Comparison of ENCODE assay signal across 17 cellular contexts in genomic region chr5:42514759-42515158, GRCh38.
DNase-seq lines count a peak whose midpoint lies in the region; ATAC-seq, FAIRE-seq and TF ChIP-seq lines count a peak whose summit lies in the region.
"Had no signal": no experiment of that assay in that cellular context is flagged by ENCODE, and none has a peak within 500 bp of the region (broad histone marks: within the 10 kb centered on the region; RNA-seq: fewer than 3 reads in every experiment).

No MANE protein-coding gene starts in this region.

- no peak for ATAC-seq in GM18520 (IDR thresholded peaks at IDR 0.05; ENCODE audit: unreplicated experiment)
- ATAC-seq in sciatic nerve, result no peak
- ATAC-seq: activated CD4-positive, alpha-beta T cell treated with anti-CD3 and anti-CD28 coated beads for 36 hours had no signal

- H3K4me3 ChIP-seq in H1 (ENCODE audit: extremely low read depth in 1 of 4, insufficient read depth in 2 of 4, low read depth in 3 of 4, low read length in 4 of 4), result no peak overlapping the region
- no peak overlapping the region for H3K4me3 ChIP-seq in retinal pigment epithelial cell (ENCODE audit: low read length)
- H3K4me3 ChIP-seq: transverse colon had no signal

- no peaks in the 10 kb centered on the region for H3K79me1 ChIP-seq in H1 (ENCODE audit: low read depth, low read length)

- POLR2A ChIA-PET in H1 (lab: Charles Lee; ENCODE audit: partially characterized antibody), result no interaction called here

- CTCF ChIA-PET in H1 (lab: Charles Lee; ENCODE audit: partially characterized antibody), result interaction anchor here (0.6 to 3.2 kb wide), 28 partner anchors 10 to 588 kb away, joined by 3 to 21 read pairs (median 4); no protein-coding TSS in a partner anchor

- no peaks in the 10 kb centered on the region for H3K9me3 ChIP-seq in H1 (ENCODE audit: insufficient read depth in 2 of 2, low read depth in 1 of 2, low read length in 1 of 2)
- H3K9me3 ChIP-seq: transverse colon had no signal

- no peak overlapping the region for H3K18ac ChIP-seq in H1 (ENCODE audit: extremely low read depth, low read length)

- H3K27me3 ChIP-seq in H1 (replicated peaks in 1 of 4; ENCODE audit: control insufficient read depth in 3 of 4, extremely low read depth in 1 of 4, insufficient read depth in 3 of 4, low read length in 3 of 4), result no peaks in the 10 kb centered on the region
- H3K27me3 ChIP-seq: transverse colon had no signal

- no peak overlapping the region for H2BK12ac ChIP-seq in H1 (ENCODE audit: low read depth, low read length)

- no peak overlapping the region for H3K23ac ChIP-seq in H1 (ENCODE audit: insufficient read length)

- 49% methylated on average over 2 of the region's 2 CpGs; no CpG with 5 or more reads in 1 of the 2 experiments for WGBS in H1 (ENCODE audit: extremely low coverage in 1 of 2, insufficient coverage in 1 of 2, insufficient read length in 1 of 2, insufficient replicate concordance in 2 of 2, low coverage in 1 of 2, low lambda C conversion rate in 2 of 2, missing lambda C conversion rate in 1 of 2), 2 experiments

- H3K4me2 ChIP-seq in H1 (ENCODE audit: insufficient read depth in 1 of 2, low read depth in 2 of 2, low read length in 2 of 2), result no peak overlapping the region

- H3K4me1 ChIP-seq in H1 (replicated peaks in 1 of 4; ENCODE audit: control insufficient read depth in 3 of 4, insufficient read depth in 4 of 4, low read length in 3 of 4), result no peaks in the 10 kb centered on the region

- no peak overlapping the region for H3K14ac ChIP-seq in H1 (ENCODE audit: insufficient read length)

- H3K9ac ChIP-seq in H1 (replicated peaks in 1 of 4; ENCODE audit: extremely low read depth in 1 of 4, low read depth in 3 of 4, low read length in 3 of 4), result no peak overlapping the region

- no peak overlapping the region for H2BK15ac ChIP-seq in H1 (ENCODE audit: low read length)

- no peak overlapping the region for H2BK120ac ChIP-seq in H1 (replicated peaks; ENCODE audit: low read depth, low read length)

- no peak overlapping the region for H3K56ac ChIP-seq in H1 (replicated peaks; ENCODE audit: insufficient read length, low read depth, low read length)

- H3K4ac ChIP-seq in H1 (replicated peaks; ENCODE audit: insufficient read length, low read depth, low read length), result no peak overlapping the region

- H4K91ac ChIP-seq in H1 (replicated peaks; ENCODE audit: insufficient read length, low read length), result no peak overlapping the region

- no peak overlapping the region for H3K27ac ChIP-seq in H1 (ENCODE audit: low read depth, low read length)

- TF ChIP-seq RAD21 in H1 (IDR thresholded peaks at IDR 0.05 in 1 of 2, conservative IDR thresholded peaks at IDR 0.05 in 1 of 2; ENCODE audit: low read depth in 2 of 2, low read length in 2 of 2), result peak; percentile 53 to 57

- TF ChIP-seq CTCF in LNCAP (IDR thresholded peaks at IDR 0.05), result peak; percentile 43; the same call in 1 of the 2 replicates
- peak in 2 of 3 experiments; percentile 41 to 59; a peak in 3 of 4 replicates for TF ChIP-seq CTCF in H1 (IDR thresholded peaks at IDR 0.05; ENCODE audit: control extremely low read depth in 1 of 3, insufficient read depth in 1 of 3, low read depth in 1 of 3, low read length in 3 of 3)
- peak; percentile 24 for TF ChIP-seq CTCF in retinal pigment epithelial cell (conservative IDR thresholded peaks at IDR 0.05; ENCODE audit: low read depth, low read length)

- no peak overlapping the region for H2AK5ac ChIP-seq in H1 (ENCODE audit: low read depth, low read length)

- TF ChIP-seq POLR2A in H1 (IDR thresholded peaks at IDR 0.05; ENCODE audit: control extremely low read depth in 1 of 2, low read depth in 2 of 2, low read length in 2 of 2), result no peak

- H4K8ac ChIP-seq in H1 (ENCODE audit: extremely low read depth, insufficient read depth, low read length), result no peak overlapping the region

- DNase-seq in NCI-H526 (lab: John Stamatoyannopoulos, UW) (peak; percentile 21 to 46), NCI-H526 treated with DMSO at 0.1 percent for 48 hours (lab: John Stamatoyannopoulos, UW) (no peak), H1 (ENCODE audit: low read depth in 1 of 2, low spot score in 2 of 2) (no peak), retinal pigment epithelial cell (ENCODE audit: low read depth) (no peak), sciatic nerve (ENCODE audit: low spot score) (no peak)
- no peak for DNase-seq in activated CD4-positive, alpha-beta T cell treated with anti-CD3 and anti-CD28 coated beads, Interleukin-2, amount 50 U/mL, for 4 hours
- DNase-seq: activated CD4-positive, alpha-beta T cell treated with anti-CD3 and anti-CD28 coated beads for 36 hours; DMS79 treated with DMSO at 0.1 percent for 48 hours; foreskin melanocyte; islet precursor cell; KG1; NCI-H345; SW 1271; transverse colon had no signal

- no peak overlapping the region for H2BK20ac ChIP-seq in H1 (ENCODE audit: low read length)

- H2AFZ ChIP-seq in H1 (ENCODE audit: low read length), result no peak overlapping the region

- no peak overlapping the region for H2BK5ac ChIP-seq in H1 (ENCODE audit: low read depth, low read length)

- no peaks in the 10 kb centered on the region for H4K20me1 ChIP-seq in H1 (replicated peaks in 1 of 2; ENCODE audit: control insufficient read depth in 1 of 2, insufficient read depth in 2 of 2, low read length in 2 of 2)

- no peaks in the 10 kb centered on the region for H3K36me3 ChIP-seq in H1 (ENCODE audit: control insufficient read depth in 2 of 4, insufficient read depth in 4 of 4, low read length in 3 of 4)
- H3K36me3 ChIP-seq: transverse colon had no signal

- H3K23me2 ChIP-seq in H1 (ENCODE audit: low read depth, low read length), result no peaks in the 10 kb centered on the region

- intact Hi-C loops in sciatic nerve (cut with DNase I), result no loop called here

- no peak overlapping the region for H4K5ac ChIP-seq in H1 (ENCODE audit: insufficient read length, low read depth, low read length)

- peak; percentile 45 for FAIRE-seq in H1 (lab: Jason Lieb, UNC)
- FAIRE-seq: astrocyte had no signal

- no peak for TF ChIP-seq EP300 in H1 (IDR thresholded peaks at IDR 0.05; ENCODE audit: borderline replicate concordance in 1 of 2, low read depth in 2 of 2, low read length in 2 of 2)

- no peaks in the 10 kb centered on the region for H3K79me2 ChIP-seq in H1 (ENCODE audit: control insufficient read depth in 1 of 2, insufficient read depth in 2 of 2, low read length in 2 of 2)

TF ChIP-seq in H1, 55 proteins besides CTCF, POLR2A, EP300 and RAD21:
- TF ChIP-seq PHF8 (conservative IDR thresholded peaks at IDR 0.05; ENCODE audit: low read depth, low read length), result no peak

Comparison
In these comparisons a context has a peak if more than half of its experiments do, and no peak if none do; other contexts are left out.
1. DNase-seq: peak in NCI-H526 (2 of 2); none in NCI-H526 treated with DMSO at 0.1 percent for 48 hours (single experiment), H1 (0 of 2), retinal pigment epithelial cell (single experiment), sciatic nerve (single experiment) and activated CD4-positive, alpha-beta T cell treated with anti-CD3 and anti-CD28 coated beads, Interleukin-2, amount 50 U/mL, for 4 hours (0 of 2).
2. Peak in every context shown above with its lines, with median percentiles within 50 percentile points of each other: CTCF ChIP-seq.